Comparison of ENCODE assay signal across 8 cellular contexts in genomic region chr19:2097330-2098327, GRCh38. TPM values are rescaled to one million over a fixed set of nuclear protein-coding genes. Genes with fewer than 3 reads are reported as not detected.
DNase-seq lines count a peak whose midpoint lies in the region; ATAC-seq and TF ChIP-seq lines count a peak whose summit lies in the region.

No MANE protein-coding gene starts in this region.

- H3K36me3 Mint-ChIP-seq in Calu3 (ENCODE audit: insufficient read depth, unreplicated experiment), result peaks cover 61% of the 10 kb centered on the region

- CTCF ChIA-PET in Calu3 (lab: Charles Lee), result interaction anchor here (0.6 kb wide), 1 partner anchor 58 kb away, joined by 5 read pairs; no protein-coding TSS in a partner anchor

- no peaks in the 10 kb centered on the region for H3K27me3 ChIP-seq in gastrocnemius medialis

- peak overlapping the region; percentile 51 to 69 (median 54) for H3K4me3 ChIP-seq in gastrocnemius medialis

- no peak overlapping the region for H3K27ac Mint-ChIP-seq in Calu3 (ENCODE audit: unreplicated experiment)

- H3K4me3 Mint-ChIP-seq in Calu3 (ENCODE audit: low read depth, unreplicated experiment), result peak overlapping the region; percentile 80

- peak overlapping the region; percentile 81 to 85 (median 84) for H3K27ac ChIP-seq in gastrocnemius medialis

- H3K9me3 Mint-ChIP-seq in Calu3 (ENCODE audit: low read depth, unreplicated experiment), result no peaks in the 10 kb centered on the region

- DNase-seq in Calu3 (no peak), gastrocnemius medialis (peak in 1 of 2 donors; percentile 31), inferior parietal cortex (ENCODE audit: extremely low spot score) (no peak), SIG-M5 (lab: John Stamatoyannopoulos, UW) (no peak), H4 (ENCODE audit: low spot score) (no peak)
- DNase-seq in activated CD4-positive, alpha-beta T cell treated with anti-CD3 and anti-CD28 coated beads for 48 hours, result peak; percentile 65

- no peaks in the 10 kb centered on the region for H3K9me3 ChIP-seq in gastrocnemius medialis

- BruUV-seq in Calu3 (replicated peaks; lab: Mats Ljungman, UMichigan), result no TSS peak

- intact Hi-C loops in Calu3 (cut with micrococcal nuclease; ENCODE audit: unreplicated experiment) (no loop called here), gastrocnemius medialis (cut with DNase I; ENCODE audit: low total_unique reads) (loop anchor here (2.0 to 10.0 kb wide), 4 partner anchors 53 to 1967 kb away; partner anchors contain the start of genes AP3D1 and ZBTB7A)

- peak; percentile 8 for ATAC-seq in HG02588 (IDR thresholded peaks at IDR 0.05; ENCODE audit: unreplicated experiment)
- ATAC-seq in esophagus mucosa, result peak; percentile 0
- no peak for ATAC-seq in gastrocnemius medialis

- peaks cover 30 to 32% of the 10 kb centered on the region in 2 donors for H3K4me1 ChIP-seq in gastrocnemius medialis

- TF ChIP-seq CTCF in Calu3 (IDR thresholded peaks at IDR 0.05; ENCODE audit: unreplicated experiment) (no peak), gastrocnemius medialis (IDR thresholded peaks at IDR 0.05 in 4 of 5, conservative IDR thresholded peaks at IDR 0.05 in 1 of 5) (no peak)

- no peaks in the 10 kb centered on the region for H3K27me3 Mint-ChIP-seq in Calu3 (ENCODE audit: unreplicated experiment)

- in situ Hi-C loops in gastrocnemius medialis (cut with MboI; ENCODE audit: low sequenced_read_pairs in 4 of 4), result no loop called here

- TF ChIP-seq POLR2A in gastrocnemius medialis (IDR thresholded peaks at IDR 0.05), result no peak

- H3K4me1 Mint-ChIP-seq in Calu3 (ENCODE audit: low read depth, unreplicated experiment), result no peaks in the 10 kb centered on the region

- H3K36me3 ChIP-seq in gastrocnemius medialis, result peaks cover 0 to 25% of the 10 kb centered on the region in 2 donors

RNA-seq across cellular contexts. Expression of gene IZUMO4, which starts 0.9 kb away (rescaled TPM):
- total RNA-seq in Calu3 (2022) (2.7 and 2.8 TPM in 2 replicates), esophagus mucosa (4.7 TPM), gastrocnemius medialis (1 to 10 TPM in 1 of 4 donors, under 1 TPM in 1, not detected in 2; 0.93 to 1.4 TPM)
- 1.3 and 4.2 TPM in 2 replicates for total RNA-seq in H4 (2014; rRNA removed; shearing (Covaris generic))

RNA-seq across cellular contexts. Expression of gene MOB3A, which starts 1.5 kb away (rescaled TPM):
- 13.7 and 15.8 TPM in 2 replicates for total RNA-seq in Calu3 (2022)
- 28.1 TPM for total RNA-seq in esophagus mucosa
- total RNA-seq in gastrocnemius medialis, result 10 to 100 TPM; 16.0 to 30.8 (median 22.2) TPM
- 3.8 and 9.0 TPM in 2 replicates for total RNA-seq in H4 (2014; rRNA removed; shearing (Covaris generic))

RNA-seq across cellular contexts. Expression of gene MKNK2, which starts 46.6 kb away (rescaled TPM):
- total RNA-seq in Calu3 (2022), result 96.0 and 99.7 TPM in 2 replicates
- total RNA-seq in esophagus mucosa, result 311 TPM
- total RNA-seq in gastrocnemius medialis, result 1,000 to 10,000 TPM; 1,858 to 2,149 (median 1,965) TPM
- total RNA-seq in H4 (2014; rRNA removed; shearing (Covaris generic)), result 33.9 and 49.6 TPM in 2 replicates

RNA-seq across cellular contexts. Expression of gene AP3D1, which starts 53.7 kb away (rescaled TPM):
- total RNA-seq in Calu3 (2022) (107 and 108 TPM in 2 replicates), esophagus mucosa (84.2 TPM), gastrocnemius medialis (100 to 1,000 TPM in 1 of 4 donors, 10 to 100 TPM in 3; 71.0 to 139 (median 99.0) TPM)
- 51.0 and 60.4 TPM in 2 replicates for total RNA-seq in H4 (2014; rRNA removed; shearing (Covaris generic))

Comparison
In these comparisons a context has a peak if more than half of its experiments do, and no peak if none do; other contexts are left out.
1. ATAC-seq: peak in HG02588 (single experiment) and esophagus mucosa (single experiment); none in gastrocnemius medialis (0 of 2).